In the genomic region with DNA sequence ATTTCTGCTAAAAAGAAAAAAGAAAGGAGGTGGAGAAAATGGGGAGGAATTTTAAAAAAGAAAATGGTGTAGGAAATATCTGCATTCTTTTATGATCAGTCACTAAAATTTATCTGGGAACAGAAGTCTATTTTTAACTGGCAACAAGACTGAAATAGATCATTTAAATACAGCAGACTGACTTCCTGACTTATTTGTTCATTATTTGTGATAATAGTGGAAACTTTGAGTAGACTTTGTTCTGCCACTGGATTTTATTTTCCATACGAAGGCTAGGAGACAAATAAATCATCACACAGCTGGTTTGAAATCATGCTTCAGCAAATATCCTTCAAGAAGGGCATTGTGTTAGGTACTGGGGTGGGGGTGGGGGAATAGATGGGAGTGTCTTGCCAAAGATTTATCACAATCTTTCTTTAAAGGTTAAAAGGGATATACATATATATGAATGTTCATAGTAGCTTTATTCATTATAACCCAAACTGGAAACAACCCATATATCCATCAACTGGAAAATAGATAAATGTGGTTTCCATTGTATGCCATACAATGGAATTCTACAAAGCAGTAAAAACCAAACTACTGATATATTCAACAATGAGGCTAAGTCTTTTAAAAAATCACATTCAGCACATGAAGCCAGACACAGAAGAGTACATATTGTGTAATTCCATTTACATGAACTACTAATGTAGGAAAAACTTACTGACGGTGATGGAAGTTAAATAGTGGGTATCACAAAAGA, we compare ENCODE assay signal across 17 cellular contexts. TPM values are rescaled to one million over a fixed set of nuclear protein-coding genes. Genes with fewer than 3 reads are reported as not detected.
DNase-seq lines count a peak whose midpoint lies in the region; ATAC-seq and TF ChIP-seq lines count a peak whose summit lies in the region.
"Had no signal": no experiment of that assay in that cellular context is flagged by ENCODE, and none has a peak within 500 bp of the region (broad histone marks: within the 10 kb centered on the region; RNA-seq: fewer than 3 reads in every experiment).

No MANE protein-coding gene starts in this region.

- no peaks in the 10 kb centered on the region for H3K36me3 Mint-ChIP-seq in progenitor cell of endocrine pancreas (ENCODE audit: insufficient read depth)
- H3K36me3 Mint-ChIP-seq: activated CD4-positive, alpha-beta memory T cell treated with anti-CD3 and anti-CD28 coated beads for 36 hours; natural killer cell treated with Interleukin-12 subunit alpha and Interleukin-12 subunit beta and Interleukin-15 and Interleukin-18, amount 100 ng/mL, for 72 hours; stimulated activated memory B cell treated with anti-CD40 and anti-IgM and Interleukin-4, amounts not matched to agents 10 μg/mL and 1 μg/mL and 100 μg/mL, for 72 hours had no signal

- peak; percentile 35 for DNase-seq in HS-27A (ENCODE audit: low read depth)
- DNase-seq in choroid plexus epithelial cell (ENCODE audit: low read depth): peak; percentile 73
- peak; percentile 1 for DNase-seq in left kidney (ENCODE audit: low read depth, low spot score)
- no peak for DNase-seq in cerebellar nuclear complex (lab: John Stamatoyannopoulos, UW)
- no peak for DNase-seq in progenitor cell of endocrine pancreas (ENCODE audit: low spot score, unreplicated experiment)
- DNase-seq: activated CD4-positive, alpha-beta memory T cell treated with anti-CD3 and anti-CD28 coated beads for 36 hours; effector memory CD8-positive, alpha-beta T cell; glutamatergic neuron; H7; NCI-H1436 had no signal

- peak overlapping the region; percentile 49 for H3K27ac ChIP-seq in ACC112 (ENCODE audit: low read depth, low read length)

- H2AFZ ChIP-seq in ACC112 (ENCODE audit: low read length, unreplicated experiment): peak overlapping the region; percentile 85

- no peak for ATAC-seq in GM18907 (IDR thresholded peaks at IDR 0.05; ENCODE audit: unreplicated experiment)
- no peak for ATAC-seq in HG02884 (IDR thresholded peaks at IDR 0.05; ENCODE audit: unreplicated experiment)
- ATAC-seq: effector memory CD8-positive, alpha-beta T cell; natural killer cell treated with Interleukin-12 subunit alpha and Interleukin-12 subunit beta and Interleukin-15 and Interleukin-18, amount 100 ng/mL, for 72 hours; sciatic nerve; stimulated activated memory B cell treated with anti-CD40 and anti-IgM and Interleukin-4, amounts not matched to agents 10 μg/mL and 1 μg/mL and 100 μg/mL, for 72 hours had no signal

- H3K79me2 ChIP-seq in ACC112 (ENCODE audit: control insufficient read depth, insufficient read depth, low read length, unreplicated experiment): no peaks in the 10 kb centered on the region

- TF ChIP-seq CTCF in choroid plexus epithelial cell (conservative IDR thresholded peaks at IDR 0.05; ENCODE audit: low read depth, low read length) (no peak), progenitor cell of endocrine pancreas (IDR thresholded peaks at IDR 0.05; ENCODE audit: unreplicated experiment) (no peak)

- H3K4me3 Mint-ChIP-seq in progenitor cell of endocrine pancreas (ENCODE audit: low read depth): no peak overlapping the region
- H3K4me3 Mint-ChIP-seq: activated CD4-positive, alpha-beta memory T cell treated with anti-CD3 and anti-CD28 coated beads for 36 hours; activated T-helper 1 cell treated with anti-CD3 and anti-CD28 coated beads, Interleukin-12 subunit alpha, Interleukin-12 subunit beta, Interleukin-2, Interleukin-4 antibody, amounts not matched to agents 30 ng/mL and 10 ng/mL and 1 ng/mL, durations not matched to agents 14 hours and 24 hours and 36 hours; effector memory CD8-positive, alpha-beta T cell; natural killer cell treated with Interleukin-12 subunit alpha and Interleukin-12 subunit beta and Interleukin-15 and Interleukin-18, amount 100 ng/mL, for 72 hours; stimulated activated memory B cell treated with anti-CD40 and anti-IgM and Interleukin-4, amounts not matched to agents 10 μg/mL and 1 μg/mL and 100 μg/mL, for 72 hours had no signal

- H3K27me3 Mint-ChIP-seq in progenitor cell of endocrine pancreas: peaks cover 25% of the 10 kb centered on the region
- H3K27me3 Mint-ChIP-seq: activated CD4-positive, alpha-beta memory T cell treated with anti-CD3 and anti-CD28 coated beads for 36 hours had no signal

- H3K4me3 ChIP-seq in ACC112 (ENCODE audit: low read depth, low read length) (peak overlapping the region; percentile 26; the same call in 1 of the 2 replicates), choroid plexus epithelial cell (ENCODE audit: low read depth, low read length) (no peak overlapping the region)

- peaks cover 3% of the 10 kb centered on the region for H3K4me1 Mint-ChIP-seq in progenitor cell of endocrine pancreas (ENCODE audit: low read depth)
- H3K4me1 Mint-ChIP-seq: stimulated activated memory B cell treated with anti-CD40 and anti-IgM and Interleukin-4, amounts not matched to agents 10 μg/mL and 1 μg/mL and 100 μg/mL, for 72 hours had no signal

- H3K27me3 ChIP-seq in ACC112 (ENCODE audit: insufficient read depth, low read length): no peaks in the 10 kb centered on the region

- no peak overlapping the region for H3K27ac Mint-ChIP-seq in progenitor cell of endocrine pancreas
- H3K27ac Mint-ChIP-seq: activated CD4-positive, alpha-beta memory T cell treated with anti-CD3 and anti-CD28 coated beads for 36 hours; activated T-helper 1 cell treated with anti-CD3 and anti-CD28 coated beads, Interleukin-12 subunit alpha, Interleukin-12 subunit beta, Interleukin-2, Interleukin-4 antibody, amounts not matched to agents 30 ng/mL and 10 ng/mL and 1 ng/mL, durations not matched to agents 14 hours and 24 hours and 36 hours; effector memory CD8-positive, alpha-beta T cell; natural killer cell treated with Interleukin-12 subunit alpha and Interleukin-12 subunit beta and Interleukin-15 and Interleukin-18, amount 100 ng/mL, for 72 hours; stimulated activated memory B cell treated with anti-CD40 and anti-IgM and Interleukin-4, amounts not matched to agents 10 μg/mL and 1 μg/mL and 100 μg/mL, for 72 hours had no signal

- peaks cover 21% of the 10 kb centered on the region for H3K4me1 ChIP-seq in ACC112 (ENCODE audit: control insufficient read depth, insufficient read depth, low read length, unreplicated experiment)

- no peaks in the 10 kb centered on the region for H3K9me3 Mint-ChIP-seq in progenitor cell of endocrine pancreas (ENCODE audit: low read depth)
- H3K9me3 Mint-ChIP-seq: activated CD4-positive, alpha-beta memory T cell treated with anti-CD3 and anti-CD28 coated beads for 36 hours; activated T-helper 1 cell treated with anti-CD3 and anti-CD28 coated beads, Interleukin-12 subunit alpha, Interleukin-12 subunit beta, Interleukin-2, Interleukin-4 antibody, amounts not matched to agents 30 ng/mL and 10 ng/mL and 1 ng/mL, durations not matched to agents 14 hours and 24 hours and 36 hours; effector memory CD8-positive, alpha-beta T cell; natural killer cell treated with Interleukin-12 subunit alpha and Interleukin-12 subunit beta and Interleukin-15 and Interleukin-18, amount 100 ng/mL, for 72 hours; stimulated activated memory B cell treated with anti-CD40 and anti-IgM and Interleukin-4, amounts not matched to agents 10 μg/mL and 1 μg/mL and 100 μg/mL, for 72 hours had no signal

- H3K36me3 ChIP-seq in ACC112 (ENCODE audit: insufficient read depth, low read length): no peaks in the 10 kb centered on the region

RNA-seq across cellular contexts. Expression of a gene that starts 4.7 kb away (rescaled TPM):
- total RNA-seq in progenitor cell of endocrine pancreas: 58.4 and 68.3 TPM in 2 replicates

Comparison
In these comparisons a context has a peak if more than half of its experiments do, and no peak if none do; other contexts are left out.
1. DNase-seq: peak in HS-27A (single experiment), choroid plexus epithelial cell (single experiment) and left kidney (single experiment); none in cerebellar nuclear complex (0 of 2) and progenitor cell of endocrine pancreas (single experiment).